29 cellular contexts compared by ENCODE assay signal in the genomic region with DNA sequence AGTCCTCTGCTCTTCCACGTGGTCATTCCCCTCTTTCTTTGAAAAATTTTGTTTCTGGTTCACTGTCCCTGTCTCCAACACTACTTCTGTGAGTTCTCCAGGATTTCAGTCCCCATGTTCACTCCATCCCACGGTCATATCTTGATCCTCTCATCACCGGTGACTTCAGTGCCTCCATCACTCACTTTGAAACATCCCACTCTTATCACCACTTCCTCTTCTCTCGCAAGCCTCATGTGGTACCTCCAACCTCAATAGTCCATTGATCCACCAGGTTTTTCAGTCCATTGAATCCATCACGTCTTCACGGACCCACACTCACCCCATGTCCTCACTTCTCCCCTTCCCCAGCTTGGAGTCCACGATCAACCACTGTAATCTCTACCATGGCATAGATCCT.
"Had no signal": no experiment of that assay in that cellular context is flagged by ENCODE, and none has a peak within 500 bp of the region (broad histone marks: within the 10 kb centered on the region; RNA-seq: fewer than 3 reads in every experiment).

No MANE protein-coding gene starts in this region.

- DNase-seq: activated B cell treated with CpG ODN at 0.5 μM for 24 hours; activated CD4-positive, alpha-beta memory T cell treated with anti-CD3 and anti-CD28 coated beads, Interleukin-2, amount 10 ng/mL, durations not matched to agents 7 days and 5 days; activated CD4-positive, alpha-beta T cell treated with anti-CD3 and anti-CD28 coated beads for 1 hour; activated CD4-positive, alpha-beta T cell treated with anti-CD3 and anti-CD28 coated beads, Interleukin-2, amount 10 ng/mL, durations not matched to agents 7 days and 5 days; activated CD8-positive, alpha-beta memory T cell treated with anti-CD3 and anti-CD28 coated beads, Interleukin-2, amount 50 U/mL, for 48 hours; activated gamma-delta T cell; activated naive CD4-positive, alpha-beta T cell treated with anti-CD3 and anti-CD28 coated beads for 36 hours; activated T-cell treated with anti-CD3 and anti-CD28 coated beads, Interleukin-2, amount 50 U/mL, for 24 hours; amygdala; Kasumi-1; NCI-H1105 treated with DMSO at 0.1 percent for 48 hours; NCI-H1436 treated with DMSO at 0.1 percent for 48 hours; NCI-H1930; NCI-H2107; NCI-H2171 treated with DMSO at 0.1 percent for 48 hours; NCI-H345; NCI-H510A; NCI-H526 treated with DMSO at 0.1 percent for 48 hours; RPMI8226; T-cell; T1000 had no signal

- FAIRE-seq: astrocyte, TTC549 had no signal

- H3K27me3 Mint-ChIP-seq: activated B cell treated with CpG ODN at 0.5 μM for 24 hours; activated CD4-positive, alpha-beta memory T cell treated with anti-CD3 and anti-CD28 coated beads, Interleukin-2, amount 10 ng/mL, durations not matched to agents 7 days and 5 days; activated CD4-positive, alpha-beta T cell treated with anti-CD3 and anti-CD28 coated beads, Interleukin-2, amount 10 ng/mL, durations not matched to agents 7 days and 5 days; activated naive CD8-positive, alpha-beta T cell; activated T-cell treated with anti-CD3 and anti-CD28 coated beads, Interleukin-2, amount 50 U/mL, for 24 hours; brain; central memory CD8-positive, alpha-beta T cell; T-cell had no signal

- H3K9me3 Mint-ChIP-seq: activated B cell treated with CpG ODN at 0.5 μM for 24 hours; activated CD4-positive, alpha-beta memory T cell treated with anti-CD3 and anti-CD28 coated beads, Interleukin-2, amount 10 ng/mL, durations not matched to agents 7 days and 5 days; activated CD4-positive, alpha-beta T cell treated with anti-CD3 and anti-CD28 coated beads, Interleukin-2, amount 10 ng/mL, durations not matched to agents 7 days and 5 days; activated naive CD4-positive, alpha-beta T cell treated with anti-CD3 and anti-CD28 coated beads for 36 hours; activated T-cell treated with anti-CD3 and anti-CD28 coated beads, Interleukin-2, amount 50 U/mL, for 24 hours; brain; central memory CD8-positive, alpha-beta T cell; T-cell had no signal

- H3K27ac ChIP-seq: SK-N-MC had no signal

- H3K36me3 Mint-ChIP-seq: activated naive CD8-positive, alpha-beta T cell; brain; T-cell had no signal

- H3K4me3 Mint-ChIP-seq: activated B cell treated with CpG ODN at 0.5 μM for 24 hours; activated CD4-positive, alpha-beta memory T cell treated with anti-CD3 and anti-CD28 coated beads, Interleukin-2, amount 10 ng/mL, durations not matched to agents 7 days and 5 days; activated CD4-positive, alpha-beta T cell treated with anti-CD3 and anti-CD28 coated beads, Interleukin-2, amount 10 ng/mL, durations not matched to agents 7 days and 5 days; activated naive CD4-positive, alpha-beta T cell treated with anti-CD3 and anti-CD28 coated beads for 36 hours; activated naive CD8-positive, alpha-beta T cell; activated T-cell treated with anti-CD3 and anti-CD28 coated beads, Interleukin-2, amount 50 U/mL, for 24 hours; brain; central memory CD8-positive, alpha-beta T cell; T-cell had no signal

- H3K27ac Mint-ChIP-seq: activated B cell treated with CpG ODN at 0.5 μM for 24 hours; activated CD4-positive, alpha-beta memory T cell treated with anti-CD3 and anti-CD28 coated beads, Interleukin-2, amount 10 ng/mL, durations not matched to agents 7 days and 5 days; activated CD4-positive, alpha-beta T cell treated with anti-CD3 and anti-CD28 coated beads, Interleukin-2, amount 10 ng/mL, durations not matched to agents 7 days and 5 days; activated naive CD4-positive, alpha-beta T cell treated with anti-CD3 and anti-CD28 coated beads for 36 hours; activated naive CD8-positive, alpha-beta T cell; activated T-cell treated with anti-CD3 and anti-CD28 coated beads, Interleukin-2, amount 50 U/mL, for 24 hours; brain; T-cell had no signal

- H3K4me1 Mint-ChIP-seq: activated CD4-positive, alpha-beta memory T cell treated with anti-CD3 and anti-CD28 coated beads, Interleukin-2, amount 10 ng/mL, durations not matched to agents 7 days and 5 days; activated CD4-positive, alpha-beta T cell treated with anti-CD3 and anti-CD28 coated beads, Interleukin-2, amount 10 ng/mL, durations not matched to agents 7 days and 5 days; central memory CD8-positive, alpha-beta T cell had no signal

- H3K4me3 ChIP-seq: SK-N-MC had no signal

- ATAC-seq: Panc1, Right ventricle myocardium inferior, T-cell had no signal
